In genomic region chr6:144104898-144105487, GRCh38 we compare ENCODE assay signal across 8 cellular contexts. TPM values are rescaled to one million over a fixed set of nuclear protein-coding genes. Genes with fewer than 3 reads are reported as not detected.
DNase-seq lines count a peak whose midpoint lies in the region; ATAC-seq, FAIRE-seq and TF ChIP-seq lines count a peak whose summit lies in the region.

No MANE protein-coding gene starts in this region.

- no peak overlapping the region for H3K4me3 Mint-ChIP-seq in CD4-positive, CD25-positive, alpha-beta regulatory T cell
- no peak overlapping the region for H3K4me3 Mint-ChIP-seq in osteocyte (ENCODE audit: unreplicated experiment)

- H3K27ac Mint-ChIP-seq in CD4-positive, CD25-positive, alpha-beta regulatory T cell, result no peak overlapping the region
- no peak overlapping the region for H3K27ac Mint-ChIP-seq in osteocyte (ENCODE audit: unreplicated experiment)

- H3K36me3 Mint-ChIP-seq in CD4-positive, CD25-positive, alpha-beta regulatory T cell, result no peaks in the 10 kb centered on the region
- H3K36me3 Mint-ChIP-seq in osteocyte (ENCODE audit: unreplicated experiment), result no peaks in the 10 kb centered on the region

- no peaks in the 10 kb centered on the region for H3K36me3 ChIP-seq in CD4-positive, CD25-positive, alpha-beta regulatory T cell (ENCODE audit: control insufficient read depth, insufficient read depth, low read length)

- no peak for TF ChIP-seq POLR2A in GM12891 (IDR thresholded peaks at IDR 0.05; ENCODE audit: low read depth, low read length)

- no peaks in the 10 kb centered on the region for H3K9me3 Mint-ChIP-seq in CD4-positive, CD25-positive, alpha-beta regulatory T cell
- H3K9me3 Mint-ChIP-seq in osteocyte (ENCODE audit: unreplicated experiment), result no peaks in the 10 kb centered on the region

- peak; percentile 66 for FAIRE-seq in GM12891 (lab: Jason Lieb, UNC)

- DNase-seq in CD4-positive, CD25-positive, alpha-beta regulatory T cell, result peak; percentile 20 to 86 (median 75)
- no peak for DNase-seq in GM12891 (ENCODE audit: insufficient read length, low spot score)
- DNase-seq in NCI-H187 (lab: John Stamatoyannopoulos, UW), result peak; percentile 20 to 51
- peak; percentile 47 to 85 for DNase-seq in foreskin fibroblast
- DNase-seq in osteocyte (ENCODE audit: extremely low spot score, unreplicated experiment), result no peak
- no peak for DNase-seq in islet precursor cell

- no peaks in the 10 kb centered on the region for H3K9me3 ChIP-seq in CD4-positive, CD25-positive, alpha-beta regulatory T cell (ENCODE audit: control insufficient read depth in 2 of 2, low read length in 2 of 2)

- peaks cover 2% of the 10 kb centered on the region for H3K27me3 ChIP-seq in CD4-positive, CD25-positive, alpha-beta regulatory T cell (ENCODE audit: control insufficient read depth, insufficient read depth, low read length)

- no peak overlapping the region for H3K4me3 ChIP-seq in CD4-positive, CD25-positive, alpha-beta regulatory T cell (ENCODE audit: low read depth, low read length)
- no peak overlapping the region for H3K4me3 ChIP-seq in foreskin fibroblast (ENCODE audit: low read depth in 1 of 2, low read length in 2 of 2)

- peak; percentile 77 for TF ChIP-seq CTCF in VCaP (conservative IDR thresholded peaks at IDR 0.05)
- peak; percentile 27 for TF ChIP-seq CTCF in foreskin fibroblast (IDR thresholded peaks at IDR 0.05; ENCODE audit: low read depth, low read length)
- TF ChIP-seq CTCF in osteocyte (IDR thresholded peaks at IDR 0.05), result peak; percentile 72

- H3K27me3 Mint-ChIP-seq in CD4-positive, CD25-positive, alpha-beta regulatory T cell, result peaks cover 4% of the 10 kb centered on the region
- peaks cover 13% of the 10 kb centered on the region for H3K27me3 Mint-ChIP-seq in osteocyte (ENCODE audit: unreplicated experiment)

- H3K4me1 ChIP-seq in CD4-positive, CD25-positive, alpha-beta regulatory T cell (ENCODE audit: control insufficient read depth, insufficient read depth, low read length, poor library complexity, severe bottlenecking), result no peaks in the 10 kb centered on the region

- peak; percentile 82 to 83 for ATAC-seq in CD4-positive, CD25-positive, alpha-beta regulatory T cell (ENCODE audit: low read depth in 2 of 2)
- ATAC-seq in HG02884 (IDR thresholded peaks at IDR 0.05; ENCODE audit: unreplicated experiment), result peak; percentile 68

- H3K27ac ChIP-seq in CD4-positive, CD25-positive, alpha-beta regulatory T cell (ENCODE audit: insufficient read depth, low read length, poor library complexity, severe bottlenecking), result no peak overlapping the region
- H3K27ac ChIP-seq in VCaP, result no peak overlapping the region

- H3K4me1 Mint-ChIP-seq in CD4-positive, CD25-positive, alpha-beta regulatory T cell, result peaks cover 0 to 15% (median 4%) of the 10 kb centered on the region in 4 donors
- H3K4me1 Mint-ChIP-seq in osteocyte (ENCODE audit: unreplicated experiment), result peaks cover 2% of the 10 kb centered on the region

TF ChIP-seq in GM12891, 5 proteins besides CTCF, POLR2A, EP300 and RAD21:
- TF ChIP-seq POU2F2 (IDR thresholded peaks at IDR 0.05; ENCODE audit: low read depth, low read length) (no peak), SPI1 (IDR thresholded peaks at IDR 0.05; ENCODE audit: low read depth, low read length) (no peak), TAF1 (IDR thresholded peaks at IDR 0.05; ENCODE audit: low read depth, low read length) (no peak), POLR2AphosphoS5 (IDR thresholded peaks at IDR 0.05; ENCODE audit: low read depth, low read length) (no peak), PAX5 (IDR thresholded peaks at IDR 0.05; ENCODE audit: insufficient read depth, low read length, severe bottlenecking) (no peak)

RNA-seq across cellular contexts. Expression of gene SF3B5, which starts 9.6 kb away (rescaled TPM):
- total RNA-seq in CD4-positive, CD25-positive, alpha-beta regulatory T cell, result 127 TPM
- 100 to 1,000 TPM; 440 to 448 (median 441) TPM for polyA plus RNA-seq in CD4-positive, CD25-positive, alpha-beta regulatory T cell
- 252 TPM for polyA plus RNA-seq in GM12891 (2012; ENCODE audit: low read depth, missing spikeins)
- 132 and 134 TPM in 2 replicates for total RNA-seq in osteocyte

RNA-seq across cellular contexts. Expression of gene STX11, which starts 45.3 kb away (rescaled TPM):
- total RNA-seq in CD4-positive, CD25-positive, alpha-beta regulatory T cell, result 30.1 TPM
- polyA plus RNA-seq in CD4-positive, CD25-positive, alpha-beta regulatory T cell, result 10 to 100 TPM; 18.2 to 28.6 (median 23.1) TPM
- 14.3 TPM for polyA plus RNA-seq in GM12891 (2012; ENCODE audit: low read depth, missing spikeins)
- 0.86 and 1.6 TPM in 2 replicates for total RNA-seq in osteocyte

Comparison
In these comparisons a context has a peak if more than half of its experiments do, and no peak if none do; other contexts are left out.
1. DNase-seq: peak in CD4-positive, CD25-positive, alpha-beta regulatory T cell (3 of 3), NCI-H187 (2 of 2) and foreskin fibroblast (2 of 2); none in GM12891 (single experiment), osteocyte (single experiment) and islet precursor cell (single experiment).
2. CTCF ChIP-seq: peak in every context shown above with its lines; median percentile 77 in VCaP; 72 in osteocyte; 27 in foreskin fibroblast.
3. RNA of gene STX11, which starts 45.3 kb away (total RNA-seq): 30.1 TPM in CD4-positive, CD25-positive, alpha-beta regulatory T cell (single experiment); 0.86 to 1.6 TPM in osteocyte; every median in the first group is over 10 times any median in the second.